ENCODE assay signal across 24 cellular contexts in the genomic region with DNA sequence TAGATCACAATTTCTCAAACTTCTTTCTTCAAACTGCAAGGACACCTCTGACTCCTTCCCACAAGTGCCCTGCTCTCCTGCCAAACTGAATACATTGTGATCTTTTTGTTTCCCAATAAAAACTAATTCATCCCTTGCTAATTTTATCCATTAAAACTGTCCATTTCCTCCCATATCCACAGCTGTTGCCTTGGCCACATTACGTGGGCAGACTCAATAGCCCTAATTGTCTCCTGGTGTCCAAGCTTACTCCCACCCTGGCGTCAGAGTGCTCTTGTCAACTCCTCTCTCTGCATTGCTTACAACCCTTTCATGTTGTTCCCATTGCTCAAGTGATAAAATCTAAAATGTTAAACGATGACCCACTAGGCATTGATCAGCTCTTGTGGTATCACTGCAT.
DNase-seq lines count a peak whose midpoint lies in the region; ATAC-seq and TF ChIP-seq lines count a peak whose summit lies in the region.
"Had no signal": no experiment of that assay in that cellular context is flagged by ENCODE, and none has a peak within 500 bp of the region (broad histone marks: within the 10 kb centered on the region; RNA-seq: fewer than 3 reads in every experiment).

No MANE protein-coding gene starts in this region.

- no peaks in the 10 kb centered on the region for H3K4me1 Mint-ChIP-seq in immature natural killer cell
- H3K4me1 Mint-ChIP-seq in natural killer cell treated with Interleukin-12 subunit alpha and Interleukin-12 subunit beta and Interleukin-15 and Interleukin-18, amount 100 ng/mL, for 72 hours (ENCODE audit: low read depth in 2 of 2), result no peaks in the 10 kb centered on the region
- H3K4me1 Mint-ChIP-seq: CD14-positive monocyte; CD8-positive, alpha-beta memory T cell had no signal

- no peak overlapping the region for H3K27ac Mint-ChIP-seq in immature natural killer cell
- H3K27ac Mint-ChIP-seq in natural killer cell treated with Interleukin-12 subunit alpha and Interleukin-12 subunit beta and Interleukin-15 and Interleukin-18, amount 100 ng/mL, for 72 hours, result no peak overlapping the region
- H3K27ac Mint-ChIP-seq: CD14-positive monocyte; CD4-positive, alpha-beta T cell; CD8-positive, alpha-beta memory T cell had no signal

- no peak for TF ChIP-seq EP300 in esophagus muscularis mucosa (IDR thresholded peaks at IDR 0.05)

- TF ChIP-seq CTCF in AG10803 (conservative IDR thresholded peaks at IDR 0.05; ENCODE audit: low read length) (no peak), esophagus muscularis mucosa (IDR thresholded peaks at IDR 0.05) (no peak)

- ATAC-seq in sciatic nerve (peak; percentile 71), HG03439 (IDR thresholded peaks at IDR 0.05; ENCODE audit: unreplicated experiment) (no peak)
- no peak for ATAC-seq in natural killer cell treated with Interleukin-12 subunit alpha and Interleukin-12 subunit beta and Interleukin-15 and Interleukin-18, amount 100 ng/mL, for 72 hours
- ATAC-seq: GM12878 had no signal

- H3K27me3 Mint-ChIP-seq in immature natural killer cell (ENCODE audit: low read depth in 3 of 3), result peaks cover 0 to 3% (median 0%) of the 10 kb centered on the region in 3 donors
- H3K27me3 Mint-ChIP-seq in natural killer cell treated with Interleukin-12 subunit alpha and Interleukin-12 subunit beta and Interleukin-15 and Interleukin-18, amount 100 ng/mL, for 72 hours, result no peaks in the 10 kb centered on the region

- H3K4me3 ChIP-seq in AG10803 (ENCODE audit: low read length), result no peak overlapping the region
- no peak overlapping the region for H3K4me3 ChIP-seq in esophagus muscularis mucosa
- H3K4me3 ChIP-seq in mesodermal cell (ENCODE audit: extremely low read depth, insufficient read depth, low read length, poor library complexity, severe bottlenecking), result no peak overlapping the region
- H3K4me3 ChIP-seq: BLaER1 treated with 17β-estradiol and CSF1 and Interleukin-3, amounts not matched to agents 10 nM and 100 nM; GM12878; GM23248 had no signal

- intact Hi-C loops in esophagus muscularis mucosa (cut with DNase I), result no loop called here
- intact Hi-C loops in sciatic nerve (cut with DNase I), result no loop called here

- H3K9me3 ChIP-seq in esophagus muscularis mucosa (no peaks in the 10 kb centered on the region), mesodermal cell (ENCODE audit: control insufficient read depth, low read length) (no peaks in the 10 kb centered on the region)
- H3K9me3 ChIP-seq: BE2C; BLaER1 treated with 17β-estradiol and CSF1 and Interleukin-3, amounts not matched to agents 10 nM and 100 nM had no signal

- no peaks in the 10 kb centered on the region for H3K27me3 ChIP-seq in esophagus muscularis mucosa
- H3K27me3 ChIP-seq: BE2C; BLaER1 treated with 17β-estradiol and CSF1 and Interleukin-3, amounts not matched to agents 10 nM and 100 nM had no signal

- peaks cover 0 to 7% (median 0%) of the 10 kb centered on the region in 6 donors for H3K9me3 Mint-ChIP-seq in immature natural killer cell
- peaks cover 10% of the 10 kb centered on the region for H3K9me3 Mint-ChIP-seq in natural killer cell treated with Interleukin-12 subunit alpha and Interleukin-12 subunit beta and Interleukin-15 and Interleukin-18, amount 100 ng/mL, for 72 hours
- H3K9me3 Mint-ChIP-seq: CD4-positive, alpha-beta T cell had no signal

- H3K36me3 ChIP-seq in esophagus muscularis mucosa (no peaks in the 10 kb centered on the region), mesodermal cell (ENCODE audit: control insufficient read depth, insufficient read depth, low read length) (no peaks in the 10 kb centered on the region)
- H3K36me3 ChIP-seq: BE2C; BLaER1 treated with 17β-estradiol and CSF1 and Interleukin-3, amounts not matched to agents 10 nM and 100 nM had no signal

- no peak overlapping the region for H3K27ac ChIP-seq in esophagus muscularis mucosa (replicated peaks in 1 of 4)
- peak overlapping the region; percentile 2 for H3K27ac ChIP-seq in mesodermal cell (ENCODE audit: low read depth, low read length, severe bottlenecking)
- H3K27ac ChIP-seq: 22Rv1; BLaER1 treated with 17β-estradiol and CSF1 and Interleukin-3, amounts not matched to agents 10 nM and 100 nM; GM23248 had no signal

- peak; percentile 19 for DNase-seq in AG10803 (ENCODE audit: low read depth)
- DNase-seq in esophagus muscularis mucosa (ENCODE audit: extremely low spot score), result peak; percentile 37
- DNase-seq in sciatic nerve (ENCODE audit: low spot score), result no peak
- DNase-seq in DMS114 treated with DMSO at 0.1 percent for 48 hours (lab: John Stamatoyannopoulos, UW; ENCODE audit: unreplicated experiment), result no peak
- no peak for DNase-seq in immature natural killer cell
- DNase-seq in natural killer cell treated with Interleukin-12 subunit alpha and Interleukin-12 subunit beta and Interleukin-15 and Interleukin-18, amount 100 ng/mL, for 72 hours (ENCODE audit: low spot score), result no peak
- DNase-seq: AML-193; BE2C; Calu3; CD4-positive, alpha-beta T cell; CD8-positive, alpha-beta memory T cell; COR-L47; DMS79; EL; GDM1; GM23248; H7; HCEC 1CT had no signal

- 70% methylated on average over 3 of the region's 3 CpGs for WGBS in esophagus muscularis mucosa
- 79 to 92% methylated on average over 3 of the region's 3 CpGs for WGBS in mesodermal cell (ENCODE audit: insufficient coverage in 2 of 2), 2 experiments

- peak overlapping the region in 1 of 5 donors; percentile 5 for H3K4me3 Mint-ChIP-seq in immature natural killer cell
- no peak overlapping the region for H3K4me3 Mint-ChIP-seq in natural killer cell treated with Interleukin-12 subunit alpha and Interleukin-12 subunit beta and Interleukin-15 and Interleukin-18, amount 100 ng/mL, for 72 hours
- H3K4me3 Mint-ChIP-seq: CD14-positive monocyte; CD4-positive, alpha-beta T cell; CD8-positive, alpha-beta memory T cell had no signal

- H3K4me1 ChIP-seq in esophagus muscularis mucosa (no peaks in the 10 kb centered on the region), mesodermal cell (ENCODE audit: control insufficient read depth, insufficient read depth, low read length, poor library complexity, severe bottlenecking) (peaks cover 2% of the 10 kb centered on the region)
- H3K4me1 ChIP-seq: BE2C; BLaER1 treated with 17β-estradiol and CSF1 and Interleukin-3, amounts not matched to agents 10 nM and 100 nM had no signal

- no peak for TF ChIP-seq POLR2A in esophagus muscularis mucosa (IDR thresholded peaks at IDR 0.05; ENCODE audit: low read depth)

- H3K36me3 Mint-ChIP-seq in immature natural killer cell, result no peaks in the 10 kb centered on the region
- H3K36me3 Mint-ChIP-seq in natural killer cell treated with Interleukin-12 subunit alpha and Interleukin-12 subunit beta and Interleukin-15 and Interleukin-18, amount 100 ng/mL, for 72 hours, result no peaks in the 10 kb centered on the region
- H3K36me3 Mint-ChIP-seq: CD14-positive monocyte; CD8-positive, alpha-beta memory T cell had no signal

Comparison
In these comparisons a context has a peak if more than half of its experiments do, and no peak if none do; other contexts are left out.
1. DNase-seq: peak in AG10803 (single experiment) and esophagus muscularis mucosa (single experiment); none in sciatic nerve (single experiment), DMS114 treated with DMSO at 0.1 percent for 48 hours (single experiment), immature natural killer cell (0 of 3) and natural killer cell treated with Interleukin-12 subunit alpha and Interleukin-12 subunit beta and Interleukin-15 and Interleukin-18, amount 100 ng/mL, for 72 hours (single experiment).